16 cellular contexts compared by ENCODE assay signal in the genomic region with DNA sequence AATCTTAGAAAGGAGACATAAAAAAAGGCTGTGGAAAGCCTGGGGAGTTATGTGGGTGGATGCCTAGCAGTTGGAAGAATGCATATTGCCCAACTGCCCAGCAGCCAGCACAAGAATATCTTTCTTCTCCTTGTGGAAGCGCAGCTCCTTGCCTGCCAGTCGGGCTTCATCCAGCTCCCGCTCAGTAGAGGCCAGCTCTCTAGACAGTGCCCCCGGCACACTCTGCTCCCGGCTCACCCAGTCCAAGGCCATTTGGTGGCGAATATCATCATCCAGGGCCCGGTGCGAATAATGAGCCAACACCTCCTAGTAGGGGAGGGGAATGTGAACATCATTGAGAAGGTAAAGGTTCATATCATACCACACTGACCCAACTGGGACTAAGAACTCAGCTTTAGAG. TPM values are rescaled to one million over a fixed set of nuclear protein-coding genes. Genes with fewer than 3 reads are reported as not detected.
DNase-seq lines count a peak whose midpoint lies in the region; ATAC-seq and TF ChIP-seq lines count a peak whose summit lies in the region.
"Had no signal": no experiment of that assay in that cellular context is flagged by ENCODE, and none has a peak within 500 bp of the region (broad histone marks: within the 10 kb centered on the region; RNA-seq: fewer than 3 reads in every experiment).

No MANE protein-coding gene starts in this region.

- ATAC-seq in GM23338: peak; percentile 41; the same call in 2 of the 3 replicates
- ATAC-seq in sciatic nerve: peak; percentile 76
- no peak for ATAC-seq in PC-3
- ATAC-seq: foreskin keratinocyte had no signal

- 86% methylated on average over 8 of the region's 8 CpGs for WGBS in hepatocyte (ENCODE audit: low lambda C conversion rate, missing lambda C conversion rate)

- H3K4me1 ChIP-seq in GM23338 (ENCODE audit: insufficient read depth) (peaks cover 20% of the 10 kb centered on the region), hepatocyte (ENCODE audit: insufficient read depth) (peaks cover 6% of the 10 kb centered on the region), PC-3 (ENCODE audit: insufficient read depth, low read length) (no peaks in the 10 kb centered on the region)
- H3K4me1 ChIP-seq: foreskin keratinocyte had no signal

- POLR2A ChIA-PET in PC-3 (lab: Charles Lee; ENCODE audit: unreplicated experiment): no interaction called here

- H3K27ac ChIP-seq in GM23338 (ENCODE audit: low read depth) (no peak overlapping the region), hepatocyte (no peak overlapping the region), PC-3 (ENCODE audit: low read length) (no peak overlapping the region)
- H3K27ac ChIP-seq: coronary artery, foreskin keratinocyte had no signal

- DNase-seq in GM23338 (ENCODE audit: low spot score): no peak
- peak; percentile 79 for DNase-seq in SK-MEL-5 (ENCODE audit: low read depth, low spot score)
- peak; percentile 35 for DNase-seq in epithelial cell of esophagus (ENCODE audit: low read depth)
- no peak for DNase-seq in sciatic nerve (ENCODE audit: low spot score)
- DNase-seq in hepatocyte (ENCODE audit: low spot score): no peak
- no peak for DNase-seq in PC-3
- DNase-seq in CD14-positive monocyte (ENCODE audit: low spot score): no peak
- no peak for DNase-seq in NCI-H510A treated with DMSO at 0.1 percent for 48 hours (lab: John Stamatoyannopoulos, UW)
- DNase-seq: activated CD4-positive, alpha-beta T cell treated with anti-CD3 and anti-CD28 coated beads, Interleukin-2, amount 50 U/mL, for 48 hours; foreskin keratinocyte; NCI-H1105; NCI-H69; SHP77 had no signal

- H3K36me3 Mint-ChIP-seq in GM23338 (ENCODE audit: low read depth) (no peaks in the 10 kb centered on the region), CD14-positive monocyte (peaks cover 33 to 57% of the 10 kb centered on the region in 2 donors)
- H3K36me3 Mint-ChIP-seq: activated naive CD8-positive, alpha-beta T cell had no signal

- no peak overlapping the region for H3K9ac ChIP-seq in PC-3 (ENCODE audit: low read length)

- H3K27me3 Mint-ChIP-seq in GM23338 (ENCODE audit: insufficient read depth, low read depth, poor library complexity) (no peaks in the 10 kb centered on the region), CD14-positive monocyte (ENCODE audit: low read depth in 3 of 3) (peaks cover 0 to 3% (median 0%) of the 10 kb centered on the region in 3 donors)
- H3K27me3 Mint-ChIP-seq: activated naive CD8-positive, alpha-beta T cell had no signal

- peak overlapping the region; percentile 39; the same call in 1 of the 2 replicates for H2AFZ ChIP-seq in GM23338
- no peak overlapping the region for H2AFZ ChIP-seq in hepatocyte
- no peak overlapping the region for H2AFZ ChIP-seq in PC-3 (ENCODE audit: low read length)

- intact Hi-C loops in sciatic nerve (cut with DNase I): no loop called here
- intact Hi-C loops in PC-3 (cut with micrococcal nuclease): no loop called here
- intact Hi-C loops in CD14-positive monocyte (cut with micrococcal nuclease): no loop called here

- TF ChIP-seq CTCF in GM23338 (conservative IDR thresholded peaks at IDR 0.05; ENCODE audit: low read depth in 2 of 2) (no peak), epithelial cell of esophagus (IDR thresholded peaks at IDR 0.05; ENCODE audit: insufficient read depth, low read depth, low read length, missing control alignments) (no peak), hepatocyte (IDR thresholded peaks at IDR 0.05; ENCODE audit: poor library complexity) (no peak), PC-3 (conservative IDR thresholded peaks at IDR 0.05; ENCODE audit: low read depth, low read length) (no peak), CD14-positive monocyte (IDR thresholded peaks at IDR 0.05) (no peak)

- in situ Hi-C loops in SK-MEL-5 (cut with HindIII; ENCODE audit: low pct_unique_long_range_greater_than_20kb, low sequenced_read_pairs): no loop called here

- H3K9me3 ChIP-seq in hepatocyte (ENCODE audit: low read depth): no peaks in the 10 kb centered on the region
- H3K9me3 ChIP-seq in PC-3 (ENCODE audit: low read length): no peaks in the 10 kb centered on the region

- 0 out of 2 replicates have a peak, but pooled peaks cover 2% of the 10 kb centered on the region for H3F3A ChIP-seq in GM23338 (replicated peaks; ENCODE audit: low read depth)
- H3F3A ChIP-seq in PC-3 (ENCODE audit: low read length, unreplicated experiment): no peaks in the 10 kb centered on the region

- CTCF ChIA-PET in PC-3 (lab: Charles Lee): no interaction called here

- H3K4me1 Mint-ChIP-seq in GM23338 (peaks cover 22% of the 10 kb centered on the region), CD14-positive monocyte (peaks cover 12% of the 10 kb centered on the region)
- H3K4me1 Mint-ChIP-seq: mesothelial cell of epicardium had no signal

- no TSS peak for BruUV-seq in PC-3 (replicated peaks; lab: Mats Ljungman, UMichigan)

- H3K9me3 Mint-ChIP-seq in GM23338: no peaks in the 10 kb centered on the region
- no peaks in the 10 kb centered on the region for H3K9me3 Mint-ChIP-seq in CD14-positive monocyte
- H3K9me3 Mint-ChIP-seq: mesothelial cell of epicardium had no signal

- H3K9me2 ChIP-seq in GM23338 (ENCODE audit: insufficient read depth): no peaks in the 10 kb centered on the region
- H3K9me2 ChIP-seq in hepatocyte (replicated peaks; ENCODE audit: insufficient read depth): no peaks in the 10 kb centered on the region
- no peaks in the 10 kb centered on the region for H3K9me2 ChIP-seq in PC-3 (replicated peaks; ENCODE audit: low read length)

- no peak overlapping the region for H3K4me3 Mint-ChIP-seq in GM23338
- no peak overlapping the region for H3K4me3 Mint-ChIP-seq in CD14-positive monocyte
- H3K4me3 Mint-ChIP-seq: activated naive CD8-positive, alpha-beta T cell; mesothelial cell of epicardium had no signal

- H3K27me3 ChIP-seq in GM23338 (ENCODE audit: insufficient read depth) (no peaks in the 10 kb centered on the region), hepatocyte (no peaks in the 10 kb centered on the region), PC-3 (ENCODE audit: low read length) (no peaks in the 10 kb centered on the region)
- H3K27me3 ChIP-seq: foreskin keratinocyte had no signal

- H3K4me2 ChIP-seq in GM23338 (no peak overlapping the region), hepatocyte (no peak overlapping the region), PC-3 (ENCODE audit: low read length) (no peak overlapping the region)

- H3K4me3 ChIP-seq in GM23338 (no peak overlapping the region), epithelial cell of esophagus (ENCODE audit: low read length) (no peak overlapping the region), hepatocyte (no peak overlapping the region), PC-3 (ENCODE audit: low read length) (no peak overlapping the region)
- H3K4me3 ChIP-seq: coronary artery had no signal

- H3K27ac Mint-ChIP-seq in GM23338: no peak overlapping the region
- no peak overlapping the region for H3K27ac Mint-ChIP-seq in CD14-positive monocyte
- H3K27ac Mint-ChIP-seq: mesothelial cell of epicardium had no signal

- H4K20me1 ChIP-seq in GM23338 (replicated peaks; ENCODE audit: insufficient read depth) (no peaks in the 10 kb centered on the region), hepatocyte (ENCODE audit: insufficient read depth, poor library complexity, severe bottlenecking) (no peaks in the 10 kb centered on the region), PC-3 (ENCODE audit: low read length) (no peaks in the 10 kb centered on the region)

- H3K79me2 ChIP-seq in GM23338 (replicated peaks; ENCODE audit: insufficient read depth) (no peaks in the 10 kb centered on the region), hepatocyte (no peaks in the 10 kb centered on the region), PC-3 (ENCODE audit: low read length) (no peaks in the 10 kb centered on the region)

- H3K36me3 ChIP-seq in GM23338 (ENCODE audit: insufficient read depth): no peaks in the 10 kb centered on the region
- H3K36me3 ChIP-seq in hepatocyte (replicated peaks; ENCODE audit: insufficient read depth, low read depth): no peaks in the 10 kb centered on the region
- no peaks in the 10 kb centered on the region for H3K36me3 ChIP-seq in PC-3 (ENCODE audit: low read depth, low read length)

RNA-seq across cellular contexts. Expression of a gene that starts 9.0 kb away (rescaled TPM):
- total RNA-seq in GM23338 (2014; rRNA removed; shearing (Covaris generic)): 170 and 212 TPM in 2 replicates
- polyA plus RNA-seq in GM23338 (2016; fragmentation: Nextera tagmentation; extraction: Ambion mirVana): 286 and 312 TPM in 2 replicates
- 261 and 288 TPM in 2 replicates for total RNA-seq in SK-MEL-5 (2014; rRNA removed; shearing (Covaris generic))
- 224 and 348 TPM in 2 replicates for polyA plus RNA-seq in SK-MEL-5 (2015; cell fraction: cytosol; rRNA removed)
- polyA plus RNA-seq in SK-MEL-5 (2015; cell fraction: nucleus; rRNA removed): 108 and 130 TPM in 2 replicates
- total RNA-seq in sciatic nerve: 93.8 TPM
- total RNA-seq in hepatocyte: 141 and 154 TPM in 2 replicates
- 185 and 189 TPM in 2 replicates for polyA plus RNA-seq in hepatocyte
- total RNA-seq in PC-3 (2014; rRNA removed): 459 and 482 TPM in 2 replicates
- 100 to 1,000 TPM in 1 of 2 donors, 10 to 100 TPM in 1; 91.5 to 115 TPM for polyA plus RNA-seq in CD14-positive monocyte

RNA-seq across cellular contexts. Expression of a gene that starts 17.7 kb away (rescaled TPM):
- total RNA-seq in GM23338 (2014; rRNA removed; shearing (Covaris generic)): 9.1 and 10.0 TPM in 2 replicates
- polyA plus RNA-seq in GM23338 (2016; fragmentation: Nextera tagmentation; extraction: Ambion mirVana) (7.4 and 9.7 TPM in 2 replicates), hepatocyte (26.8 and 30.4 TPM in 2 replicates), CD14-positive monocyte (10 to 100 TPM; 37.9 to 38.2 TPM)
- 50.0 and 52.1 TPM in 2 replicates for total RNA-seq in SK-MEL-5 (2014; rRNA removed; shearing (Covaris generic))
- polyA plus RNA-seq in SK-MEL-5 (2015; cell fraction: cytosol; rRNA removed): 54.5 and 55.1 TPM in 2 replicates
- polyA plus RNA-seq in SK-MEL-5 (2015; cell fraction: nucleus; rRNA removed): 32.9 and 42.1 TPM in 2 replicates
- total RNA-seq in sciatic nerve (20.7 TPM), hepatocyte (28.1 and 32.3 TPM in 2 replicates), PC-3 (2014; rRNA removed) (27.4 and 31.3 TPM in 2 replicates)

RNA-seq across cellular contexts. Expression of a gene that starts 21.6 kb away (rescaled TPM):
- total RNA-seq in GM23338 (2014; rRNA removed; shearing (Covaris generic)): 2.5 and 2.6 TPM in 2 replicates
- polyA plus RNA-seq in GM23338 (2016; fragmentation: Nextera tagmentation; extraction: Ambion mirVana) (0.76 and 1.1 TPM in 2 replicates), hepatocyte (15.3 and 16.3 TPM in 2 replicates), CD14-positive monocyte (1 to 10 TPM; 6.3 to 8.5 TPM)
- total RNA-seq in SK-MEL-5 (2014; rRNA removed; shearing (Covaris generic)): 45.1 and 49.7 TPM in 2 replicates
- 92.9 and 93.2 TPM in 2 replicates for polyA plus RNA-seq in SK-MEL-5 (2015; cell fraction: cytosol; rRNA removed)
- polyA plus RNA-seq in SK-MEL-5 (2015; cell fraction: nucleus; rRNA removed): 20.2 and 22.5 TPM in 2 replicates
- total RNA-seq in sciatic nerve (57.6 TPM), hepatocyte (14.0 and 17.9 TPM in 2 replicates), PC-3 (2014; rRNA removed) (12.5 and 13.6 TPM in 2 replicates)

RNA-seq across cellular contexts. Expression of a gene that starts 26.4 kb away (rescaled TPM):
- 0.04 and 0.21 TPM in 2 replicates for total RNA-seq in GM23338 (2014; rRNA removed; shearing (Covaris generic))
- polyA plus RNA-seq in GM23338 (2016; fragmentation: Nextera tagmentation; extraction: Ambion mirVana) (0.21 TPM in 1 of 2 replicates, not detected in the other), hepatocyte (2.1 and 4.7 TPM in 2 replicates), CD14-positive monocyte (not detected)
- total RNA-seq in SK-MEL-5 (2014; rRNA removed; shearing (Covaris generic)): 5.7 and 6.2 TPM in 2 replicates
- polyA plus RNA-seq in SK-MEL-5 (2015; cell fraction: cytosol; rRNA removed): 6.7 and 9.0 TPM in 2 replicates
- polyA plus RNA-seq in SK-MEL-5 (2015; cell fraction: nucleus; rRNA removed): 62.4 and 82.4 TPM in 2 replicates
- total RNA-seq in sciatic nerve (9.6 TPM), hepatocyte (0.60 and 1.3 TPM in 2 replicates), PC-3 (2014; rRNA removed) (0.81 and 1.9 TPM in 2 replicates)

RNA-seq across cellular contexts. Expression of a gene that starts 28.1 kb away (rescaled TPM):
- 0.35 and 2.2 TPM in 2 replicates for total RNA-seq in GM23338 (2014; rRNA removed; shearing (Covaris generic))
- polyA plus RNA-seq in GM23338 (2016; fragmentation: Nextera tagmentation; extraction: Ambion mirVana): 0.09 and 0.16 TPM in 2 replicates
- total RNA-seq in SK-MEL-5 (2014; rRNA removed; shearing (Covaris generic)): 1.1 and 1.2 TPM in 2 replicates
- polyA plus RNA-seq in SK-MEL-5 (2015; cell fraction: cytosol; rRNA removed): 2.2 and 4.1 TPM in 2 replicates
- polyA plus RNA-seq in SK-MEL-5 (2015; cell fraction: nucleus; rRNA removed): 9.3 and 13.0 TPM in 2 replicates
- 1.2 TPM for total RNA-seq in sciatic nerve
- 0.28 and 0.90 TPM in 2 replicates for total RNA-seq in hepatocyte
- 0.76 and 0.83 TPM in 2 replicates for polyA plus RNA-seq in hepatocyte
- 0.29 and 2.8 TPM in 2 replicates for total RNA-seq in PC-3 (2014; rRNA removed)
- polyA plus RNA-seq in CD14-positive monocyte: not detected

Comparison
In these comparisons a context has a peak if more than half of its experiments do, and no peak if none do; other contexts are left out.
1. DNase-seq: peak in SK-MEL-5 (single experiment) and epithelial cell of esophagus (single experiment); none in GM23338 (single experiment), sciatic nerve (single experiment), hepatocyte (single experiment), PC-3 (single experiment), CD14-positive monocyte (single experiment) and NCI-H510A treated with DMSO at 0.1 percent for 48 hours (single experiment).